In the genomic region with DNA sequence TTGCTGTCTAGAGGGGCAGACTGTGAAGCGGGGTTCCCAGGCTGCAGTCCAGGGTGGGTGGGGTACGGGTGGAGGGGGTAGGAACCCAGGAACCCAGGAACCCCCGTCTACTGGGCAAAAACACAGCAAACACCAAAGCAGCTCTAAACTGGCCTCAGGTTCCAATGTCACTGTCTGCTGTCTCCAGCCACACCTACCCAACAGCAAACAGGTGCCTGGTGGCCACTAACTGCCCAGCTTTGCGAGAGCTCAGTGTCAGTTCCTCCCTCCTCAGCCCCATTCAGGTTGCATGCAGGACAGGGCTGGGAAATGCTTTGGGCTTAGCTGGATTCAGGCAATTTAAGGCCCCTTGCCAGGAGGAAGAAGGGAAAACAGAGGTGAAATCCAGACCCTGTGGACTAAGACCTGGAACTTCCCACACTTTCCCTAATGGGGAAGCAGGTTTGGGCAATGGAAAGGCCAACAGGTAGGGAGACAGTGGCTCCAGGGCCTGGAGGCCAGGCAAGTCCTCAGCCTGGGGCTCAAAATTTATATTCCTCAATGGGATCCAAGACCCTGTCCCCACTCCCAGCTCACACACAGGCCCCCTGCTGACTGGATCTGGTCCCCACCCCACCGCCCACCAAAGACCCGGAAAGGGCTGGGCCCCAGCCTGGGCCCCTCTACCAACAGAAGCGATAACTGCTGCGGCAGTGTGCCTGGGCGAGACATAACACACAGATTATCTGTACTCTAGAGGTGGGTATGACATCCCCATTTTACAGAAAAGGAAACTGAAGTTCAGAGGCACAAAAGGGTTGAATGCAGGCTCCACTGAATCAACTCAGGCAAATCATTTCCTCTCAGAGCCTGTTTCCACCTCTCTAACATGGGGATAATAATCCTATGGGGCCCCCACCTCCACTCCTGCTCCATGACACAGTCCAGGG, we compare ENCODE assay signal across 8 cellular contexts. TPM values are rescaled to one million over a fixed set of nuclear protein-coding genes. Genes with fewer than 3 reads are reported as not detected.
DNase-seq lines count a peak whose midpoint lies in the region; ATAC-seq and TF ChIP-seq lines count a peak whose summit lies in the region.

No MANE protein-coding gene starts in this region.

- H3K27ac Mint-ChIP-seq in CD8-positive, alpha-beta T cell, result peak overlapping the region; percentile 99

- intact Hi-C loops in CD8-positive, alpha-beta T cell (cut with DNase I, micrococcal nuclease), result loop anchor here (1.0 to 5.0 kb wide), 3 partner anchors 22 to 57 kb away; no protein-coding TSS in a partner anchor

- H3K27me3 Mint-ChIP-seq in CD8-positive, alpha-beta T cell (ENCODE audit: low read depth), result no peaks in the 10 kb centered on the region

- H3K36me3 ChIP-seq in CD8-positive, alpha-beta T cell (ENCODE audit: insufficient read depth, low read length), result peaks cover 12% of the 10 kb centered on the region
- H3K36me3 ChIP-seq in MG63 (peaks cover 23% of the 10 kb centered on the region), neuron (ENCODE audit: insufficient read depth, low read length) (no peaks in the 10 kb centered on the region)

- CTCF ChIA-PET in CD8-positive, alpha-beta T cell (lab: Charles Lee), result interaction anchor here (1.0 to 34.6 kb wide), 6 partner anchors 16 to 141 kb away, joined by 3 to 573 read pairs (median 44); partner anchors contain the start of genes DPM2, NAIF1 and SLC25A25

- H3K4me1 Mint-ChIP-seq in CD8-positive, alpha-beta T cell (ENCODE audit: low read depth), result peaks cover 56% of the 10 kb centered on the region

- H2AFZ ChIP-seq in neuron (ENCODE audit: low read depth, low read length), result no peak overlapping the region

- ATAC-seq in CD8-positive, alpha-beta T cell, result no peak
- ATAC-seq in GM18861 (IDR thresholded peaks at IDR 0.05; ENCODE audit: unreplicated experiment), result no peak
- no peak for ATAC-seq in GM21737 (IDR thresholded peaks at IDR 0.05; ENCODE audit: unreplicated experiment)

- no peaks in the 10 kb centered on the region for H3K27me3 ChIP-seq in CD8-positive, alpha-beta T cell (ENCODE audit: insufficient read depth, low read length)
- no peaks in the 10 kb centered on the region for H3K27me3 ChIP-seq in MG63
- H3K27me3 ChIP-seq in neuron (ENCODE audit: insufficient read depth, low read length), result no peaks in the 10 kb centered on the region

- H3K27ac ChIP-seq in CD8-positive, alpha-beta T cell (ENCODE audit: low read depth, low read length), result peak overlapping the region; percentile 62
- H3K27ac ChIP-seq in cingulate gyrus (ENCODE audit: low read depth, low read length), result peak overlapping the region; percentile 98

- peak overlapping the region; percentile 73 for H3K4me3 ChIP-seq in CD8-positive, alpha-beta T cell (ENCODE audit: low read depth, low read length)
- peak overlapping the region; percentile 85 for H3K4me3 ChIP-seq in MG63
- peak overlapping the region; percentile 9 for H3K4me3 ChIP-seq in neuron (ENCODE audit: low read length)

- no peaks in the 10 kb centered on the region for H3K9me3 Mint-ChIP-seq in CD8-positive, alpha-beta T cell

- H3K4me1 ChIP-seq in CD8-positive, alpha-beta T cell (ENCODE audit: insufficient read depth, low read length), result peaks cover 48% of the 10 kb centered on the region
- H3K4me1 ChIP-seq in neuron (ENCODE audit: insufficient read depth, low read length), result peaks cover 63% of the 10 kb centered on the region

- DNase-seq in CD8-positive, alpha-beta T cell, result peak in 1 of 7 experiments; percentile 42
- DNase-seq in MG63 (no peak), MV-4-11 (lab: John Stamatoyannopoulos, UW) (no peak), HuH-7.5 (ENCODE audit: low spot score) (no peak)

- peaks cover 53% of the 10 kb centered on the region for H3K36me3 Mint-ChIP-seq in CD8-positive, alpha-beta T cell

- TF ChIP-seq CTCF in CD8-positive, alpha-beta T cell (IDR thresholded peaks at IDR 0.05), result no peak

- peak overlapping the region; percentile 97 for H3K4me3 Mint-ChIP-seq in CD8-positive, alpha-beta T cell

- no peaks in the 10 kb centered on the region for H3K9me3 ChIP-seq in CD8-positive, alpha-beta T cell (ENCODE audit: low read length)
- H3K9me3 ChIP-seq in MG63, result no peaks in the 10 kb centered on the region
- H3K9me3 ChIP-seq in neuron (ENCODE audit: low read length), result no peaks in the 10 kb centered on the region

- POLR2A ChIA-PET in CD8-positive, alpha-beta T cell (lab: Charles Lee), result interaction anchor here (0.7 to 21.4 kb wide), 8 partner anchors 7 to 91 kb away, joined by 3 to 467 read pairs (median 22); partner anchors contain the start of gene SLC25A25

RNA-seq across cellular contexts. Expression of gene EEIG1, which starts 3.6 kb away (rescaled TPM):
- total RNA-seq in CD8-positive, alpha-beta T cell, result 100 to 1,000 TPM; 359 to 378 TPM
- total RNA-seq in MG63 (2014; rRNA removed; shearing (Covaris generic); ENCODE audit: low replicate concordance), result 10.3 and 11.8 TPM in 2 replicates

RNA-seq across cellular contexts. Expression of gene DPM2, which starts 39.6 kb away (rescaled TPM):
- 10 to 100 TPM; 40.2 to 42.7 TPM for total RNA-seq in CD8-positive, alpha-beta T cell
- total RNA-seq in MG63 (2014; rRNA removed; shearing (Covaris generic); ENCODE audit: low replicate concordance), result 23.3 and 38.9 TPM in 2 replicates

RNA-seq across cellular contexts. Expression of gene PIP5KL1, which starts 46.6 kb away (rescaled TPM):
- total RNA-seq in CD8-positive, alpha-beta T cell, result 1 to 10 TPM; 5.1 to 7.4 TPM
- 0.13 TPM in 1 of 2 replicates, not detected in the other for total RNA-seq in MG63 (2014; rRNA removed; shearing (Covaris generic); ENCODE audit: low replicate concordance)

Comparison
In these comparisons a context has a peak if more than half of its experiments do, and no peak if none do; other contexts are left out.
1. H3K4me3 ChIP-seq: peak in every context shown above with its lines; median percentile 85 in MG63; 73 in CD8-positive, alpha-beta T cell; 9 in neuron.
2. RNA of gene EEIG1, which starts 3.6 kb away (total RNA-seq): 359 to 378 TPM in CD8-positive, alpha-beta T cell; 10.3 to 11.8 TPM in MG63; every median in the first group is over 10 times any median in the second.